1 cellular context compared by ENCODE assay signal in the genomic region with DNA sequence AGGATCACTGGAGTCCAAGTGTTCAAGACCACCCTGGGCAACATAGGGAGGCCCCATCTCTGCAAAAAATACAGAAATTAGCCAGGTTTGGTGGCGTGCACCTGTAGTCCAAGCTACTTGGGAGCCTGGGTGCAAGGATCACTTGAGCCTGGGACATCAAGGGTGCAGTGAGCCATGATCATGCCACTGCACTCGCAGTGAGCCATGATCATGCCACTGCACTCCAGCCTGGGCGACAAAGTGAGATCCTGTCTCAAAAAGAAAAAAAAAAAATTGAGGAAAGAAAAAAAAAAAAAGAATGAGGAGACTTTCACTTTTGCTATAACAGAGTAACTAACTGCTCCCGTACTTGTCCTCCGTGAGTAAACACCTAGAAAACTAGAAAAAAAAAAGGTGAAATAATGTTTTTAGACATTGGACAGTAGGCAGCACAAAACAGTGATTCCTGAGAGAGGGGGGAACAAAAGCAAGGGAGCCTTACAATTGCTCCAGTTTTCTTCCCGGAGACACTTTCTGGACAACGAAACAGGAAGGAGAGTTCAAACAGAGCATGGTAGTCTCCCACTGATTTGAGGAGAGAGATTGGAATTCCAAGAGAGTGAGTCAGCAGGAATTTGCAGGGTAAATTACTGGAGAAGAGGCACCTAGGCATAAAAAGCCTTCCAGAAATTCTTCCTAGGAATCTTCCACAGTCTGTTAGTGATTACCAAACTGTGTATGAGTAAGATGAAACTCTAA.
A peak's percentile ranks its signal among the peaks of the same experiment; 100 is the strongest.
TF ChIP-seq lines count a peak whose summit lies in the region.

No MANE protein-coding gene starts in this region.

TF ChIP-seq in HepG2, 621 proteins besides CTCF, POLR2A, EP300 and RAD21 (continued from another document and continues in another):
- TF ChIP-seq RBM39 (IDR thresholded peaks at IDR 0.05; ENCODE audit: low read depth, low read length, poor library complexity, severe bottlenecking) (no peak), MEF2D (CRISPR knock-in tag; IDR thresholded peaks at IDR 0.05) (no peak), ZNF12 (CRISPR knock-in tag; IDR thresholded peaks at IDR 0.05) (no peak), ZNF713 (CRISPR knock-in tag; IDR thresholded peaks at IDR 0.05) (no peak), ZBTB20 (CRISPR knock-in tag; IDR thresholded peaks at IDR 0.05; ENCODE audit: borderline replicate concordance, low read depth) (no peak), ZNF441 (CRISPR knock-in tag; IDR thresholded peaks at IDR 0.05; ENCODE audit: borderline replicate concordance) (no peak), ZNF232 (CRISPR knock-in tag; IDR thresholded peaks at IDR 0.05; ENCODE audit: borderline replicate concordance) (no peak), ZNF337 (CRISPR knock-in tag; IDR thresholded peaks at IDR 0.05; ENCODE audit: borderline replicate concordance, low read depth) (no peak), NFE2 (CRISPR knock-in tag; IDR thresholded peaks at IDR 0.05) (peak; percentile 24; the same call in 1 of the 2 replicates), ARNT (IDR thresholded peaks at IDR 0.05) (no peak), ZBTB8A (CRISPR knock-in tag; IDR thresholded peaks at IDR 0.05; ENCODE audit: borderline replicate concordance, low read depth) (no peak), ZNF333 (CRISPR knock-in tag; IDR thresholded peaks at IDR 0.05; ENCODE audit: borderline replicate concordance) (no peak), HMG20A (CRISPR knock-in tag; IDR thresholded peaks at IDR 0.05; ENCODE audit: borderline replicate concordance) (no peak), ZNF318 (CRISPR knock-in tag; IDR thresholded peaks at IDR 0.05) (no peak), HCFC1 (IDR thresholded peaks at IDR 0.05; ENCODE audit: low read depth, low read length) (no peak), KDM2A (CRISPR knock-in tag; IDR thresholded peaks at IDR 0.05; ENCODE audit: borderline replicate concordance, low read depth) (no peak), GLI4 (CRISPR knock-in tag; IDR thresholded peaks at IDR 0.05; ENCODE audit: borderline replicate concordance) (no peak), ZZZ3 (CRISPR knock-in tag; IDR thresholded peaks at IDR 0.05; ENCODE audit: borderline replicate concordance) (no peak), JUND (CRISPR knock-in tag; IDR thresholded peaks at IDR 0.05) (0 out of 2 replicates have a peak, but pooled peaks have one; percentile 45), GATA4 (IDR thresholded peaks at IDR 0.05; ENCODE audit: borderline replicate concordance, low read depth) (no peak), ZFX (CRISPR knock-in tag; IDR thresholded peaks at IDR 0.05; ENCODE audit: low read depth) (no peak), CREB1 (IDR thresholded peaks at IDR 0.05) (no peak), CREB1 (CRISPR knock-in tag; IDR thresholded peaks at IDR 0.05) (no peak), ZNF660 (CRISPR knock-in tag; IDR thresholded peaks at IDR 0.05; ENCODE audit: borderline replicate concordance, low read depth) (no peak)
- TF ChIP-seq, protein P1, sequence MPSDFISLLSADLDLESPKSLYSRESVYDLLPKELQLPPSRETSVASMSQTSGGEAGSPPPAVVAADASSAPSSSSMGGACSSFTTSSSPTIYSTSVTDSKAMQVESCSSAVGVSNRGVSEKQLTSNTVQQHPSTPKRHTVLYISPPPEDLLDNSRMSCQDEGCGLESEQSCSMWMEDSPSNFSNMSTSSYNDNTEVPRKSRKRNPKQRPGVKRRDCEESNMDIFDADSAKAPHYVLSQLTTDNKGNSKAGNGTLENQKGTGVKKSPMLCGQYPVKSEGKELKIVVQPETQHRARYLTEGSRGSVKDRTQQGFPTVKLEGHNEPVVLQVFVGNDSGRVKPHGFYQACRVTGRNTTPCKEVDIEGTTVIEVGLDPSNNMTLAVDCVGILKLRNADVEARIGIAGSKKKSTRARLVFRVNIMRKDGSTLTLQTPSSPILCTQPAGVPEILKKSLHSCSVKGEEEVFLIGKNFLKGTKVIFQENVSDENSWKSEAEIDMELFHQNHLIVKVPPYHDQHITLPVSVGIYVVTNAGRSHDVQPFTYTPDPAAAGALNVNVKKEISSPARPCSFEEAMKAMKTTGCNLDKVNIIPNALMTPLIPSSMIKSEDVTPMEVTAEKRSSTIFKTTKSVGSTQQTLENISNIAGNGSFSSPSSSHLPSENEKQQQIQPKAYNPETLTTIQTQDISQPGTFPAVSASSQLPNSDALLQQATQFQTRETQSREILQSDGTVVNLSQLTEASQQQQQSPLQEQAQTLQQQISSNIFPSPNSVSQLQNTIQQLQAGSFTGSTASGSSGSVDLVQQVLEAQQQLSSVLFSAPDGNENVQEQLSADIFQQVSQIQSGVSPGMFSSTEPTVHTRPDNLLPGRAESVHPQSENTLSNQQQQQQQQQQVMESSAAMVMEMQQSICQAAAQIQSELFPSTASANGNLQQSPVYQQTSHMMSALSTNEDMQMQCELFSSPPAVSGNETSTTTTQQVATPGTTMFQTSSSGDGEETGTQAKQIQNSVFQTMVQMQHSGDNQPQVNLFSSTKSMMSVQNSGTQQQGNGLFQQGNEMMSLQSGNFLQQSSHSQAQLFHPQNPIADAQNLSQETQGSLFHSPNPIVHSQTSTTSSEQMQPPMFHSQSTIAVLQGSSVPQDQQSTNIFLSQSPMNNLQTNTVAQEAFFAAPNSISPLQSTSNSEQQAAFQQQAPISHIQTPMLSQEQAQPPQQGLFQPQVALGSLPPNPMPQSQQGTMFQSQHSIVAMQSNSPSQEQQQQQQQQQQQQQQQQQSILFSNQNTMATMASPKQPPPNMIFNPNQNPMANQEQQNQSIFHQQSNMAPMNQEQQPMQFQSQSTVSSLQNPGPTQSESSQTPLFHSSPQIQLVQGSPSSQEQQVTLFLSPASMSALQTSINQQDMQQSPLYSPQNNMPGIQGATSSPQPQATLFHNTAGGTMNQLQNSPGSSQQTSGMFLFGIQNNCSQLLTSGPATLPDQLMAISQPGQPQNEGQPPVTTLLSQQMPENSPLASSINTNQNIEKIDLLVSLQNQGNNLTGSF (CRISPR knock-in tag; IDR thresholded peaks at IDR 0.05), result no peak
- TF ChIP-seq, protein P2, sequence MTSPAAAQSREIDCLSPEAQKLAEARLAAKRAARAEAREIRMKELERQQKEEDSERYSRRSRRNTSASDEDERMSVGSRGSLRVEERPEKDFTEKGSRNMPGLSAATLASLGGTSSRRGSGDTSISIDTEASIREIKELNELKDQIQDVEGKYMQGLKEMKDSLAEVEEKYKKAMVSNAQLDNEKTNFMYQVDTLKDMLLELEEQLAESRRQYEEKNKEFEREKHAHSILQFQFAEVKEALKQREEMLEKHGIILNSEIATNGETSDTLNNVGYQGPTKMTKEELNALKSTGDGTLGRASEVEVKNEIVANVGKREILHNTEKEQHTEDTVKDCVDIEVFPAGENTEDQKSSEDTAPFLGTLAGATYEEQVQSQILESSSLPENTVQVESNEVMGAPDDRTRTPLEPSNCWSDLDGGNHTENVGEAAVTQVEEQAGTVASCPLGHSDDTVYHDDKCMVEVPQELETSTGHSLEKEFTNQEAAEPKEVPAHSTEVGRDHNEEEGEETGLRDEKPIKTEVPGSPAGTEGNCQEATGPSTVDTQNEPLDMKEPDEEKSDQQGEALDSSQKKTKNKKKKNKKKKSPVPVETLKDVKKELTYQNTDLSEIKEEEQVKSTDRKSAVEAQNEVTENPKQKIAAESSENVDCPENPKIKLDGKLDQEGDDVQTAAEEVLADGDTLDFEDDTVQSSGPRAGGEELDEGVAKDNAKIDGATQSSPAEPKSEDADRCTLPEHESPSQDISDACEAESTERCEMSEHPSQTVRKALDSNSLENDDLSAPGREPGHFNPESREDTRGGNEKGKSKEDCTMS (CRISPR knock-in tag; conservative IDR thresholded peaks at IDR 0.05), result no peak
- TF ChIP-seq, protein P3, sequence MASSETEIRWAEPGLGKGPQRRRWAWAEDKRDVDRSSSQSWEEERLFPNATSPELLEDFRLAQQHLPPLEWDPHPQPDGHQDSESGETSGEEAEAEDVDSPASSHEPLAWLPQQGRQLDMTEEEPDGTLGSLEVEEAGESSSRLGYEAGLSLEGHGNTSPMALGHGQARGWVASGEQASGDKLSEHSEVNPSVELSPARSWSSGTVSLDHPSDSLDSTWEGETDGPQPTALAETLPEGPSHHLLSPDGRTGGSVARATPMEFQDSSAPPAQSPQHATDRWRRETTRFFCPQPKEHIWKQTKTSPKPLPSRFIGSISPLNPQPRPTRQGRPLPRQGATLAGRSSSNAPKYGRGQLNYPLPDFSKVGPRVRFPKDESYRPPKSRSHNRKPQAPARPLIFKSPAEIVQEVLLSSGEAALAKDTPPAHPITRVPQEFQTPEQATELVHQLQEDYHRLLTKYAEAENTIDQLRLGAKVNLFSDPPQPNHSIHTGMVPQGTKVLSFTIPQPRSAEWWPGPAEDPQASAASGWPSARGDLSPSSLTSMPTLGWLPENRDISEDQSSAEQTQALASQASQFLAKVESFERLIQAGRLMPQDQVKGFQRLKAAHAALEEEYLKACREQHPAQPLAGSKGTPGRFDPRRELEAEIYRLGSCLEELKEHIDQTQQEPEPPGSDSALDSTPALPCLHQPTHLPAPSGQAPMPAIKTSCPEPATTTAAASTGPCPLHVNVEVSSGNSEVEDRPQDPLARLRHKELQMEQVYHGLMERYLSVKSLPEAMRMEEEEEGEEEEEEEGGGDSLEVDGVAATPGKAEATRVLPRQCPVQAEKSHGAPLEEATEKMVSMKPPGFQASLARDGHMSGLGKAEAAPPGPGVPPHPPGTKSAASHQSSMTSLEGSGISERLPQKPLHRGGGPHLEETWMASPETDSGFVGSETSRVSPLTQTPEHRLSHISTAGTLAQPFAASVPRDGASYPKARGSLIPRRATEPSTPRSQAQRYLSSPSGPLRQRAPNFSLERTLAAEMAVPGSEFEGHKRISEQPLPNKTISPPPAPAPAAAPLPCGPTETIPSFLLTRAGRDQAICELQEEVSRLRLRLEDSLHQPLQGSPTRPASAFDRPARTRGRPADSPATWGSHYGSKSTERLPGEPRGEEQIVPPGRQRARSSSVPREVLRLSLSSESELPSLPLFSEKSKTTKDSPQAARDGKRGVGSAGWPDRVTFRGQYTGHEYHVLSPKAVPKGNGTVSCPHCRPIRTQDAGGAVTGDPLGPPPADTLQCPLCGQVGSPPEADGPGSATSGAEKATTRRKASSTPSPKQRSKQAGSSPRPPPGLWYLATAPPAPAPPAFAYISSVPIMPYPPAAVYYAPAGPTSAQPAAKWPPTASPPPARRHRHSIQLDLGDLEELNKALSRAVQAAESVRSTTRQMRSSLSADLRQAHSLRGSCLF (CRISPR knock-in tag; IDR thresholded peaks at IDR 0.05; ENCODE audit: borderline replicate concordance), result no peak
- TF ChIP-seq, protein P4, sequence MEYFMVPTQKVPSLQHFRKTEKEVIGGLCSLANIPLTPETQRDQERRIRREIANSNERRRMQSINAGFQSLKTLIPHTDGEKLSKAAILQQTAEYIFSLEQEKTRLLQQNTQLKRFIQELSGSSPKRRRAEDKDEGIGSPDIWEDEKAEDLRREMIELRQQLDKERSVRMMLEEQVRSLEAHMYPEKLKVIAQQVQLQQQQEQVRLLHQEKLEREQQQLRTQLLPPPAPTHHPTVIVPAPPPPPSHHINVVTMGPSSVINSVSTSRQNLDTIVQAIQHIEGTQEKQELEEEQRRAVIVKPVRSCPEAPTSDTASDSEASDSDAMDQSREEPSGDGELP (IDR thresholded peaks at IDR 0.05; ENCODE audit: borderline replicate concordance, low read depth), result no peak
- TF ChIP-seq, protein P5, sequence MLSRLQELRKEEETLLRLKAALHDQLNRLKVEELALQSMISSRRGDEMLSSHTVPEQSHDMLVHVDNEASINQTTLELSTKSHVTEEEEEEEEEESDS (CRISPR knock-in tag; IDR thresholded peaks at IDR 0.05; ENCODE audit: borderline replicate concordance), result no peak
